ENCODE assay signal across 31 cellular contexts in the genomic region with DNA sequence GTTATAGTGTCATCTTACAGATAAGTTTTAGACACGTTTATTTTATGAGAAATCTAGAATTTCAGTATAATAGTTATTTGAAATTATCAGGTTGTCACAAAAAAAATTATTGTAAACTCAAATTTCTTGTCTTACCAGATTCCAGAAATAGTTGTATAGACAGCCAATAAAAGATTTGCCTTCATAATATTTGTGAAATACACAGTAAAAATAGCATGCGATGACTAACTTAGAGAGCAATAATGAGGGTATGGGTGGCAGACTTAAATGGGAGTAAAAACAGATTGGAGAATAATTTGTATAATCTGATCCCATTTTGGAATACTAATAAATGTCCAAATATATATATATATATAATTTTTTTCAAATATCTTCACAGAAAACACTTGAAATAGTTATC.
"Had no signal": no experiment of that assay in that cellular context is flagged by ENCODE, and none has a peak within 500 bp of the region (broad histone marks: within the 10 kb centered on the region; RNA-seq: fewer than 3 reads in every experiment).

No MANE protein-coding gene starts in this region.

- H3K4me1 ChIP-seq: adrenal gland, ascending aorta, body of pancreas, breast epithelium had no signal

- DNase-seq: activated effector memory CD4-positive, alpha-beta T cell treated with anti-CD3 and anti-CD28 coated beads, Interleukin-2, amount 50 U/mL, for 16 hours; activated effector memory CD4-positive, alpha-beta T cell treated with Interleukin-2 at 50 U/mL for 16 hours; activated gamma-delta T cell; activated gamma-delta T cell treated with Interleukin-2 at 50 U/mL for 16 hours; activated naive CD4-positive, alpha-beta T cell; activated naive CD4-positive, alpha-beta T cell treated with anti-CD3 and anti-CD28 coated beads for 36 hours; activated naive CD4-positive, alpha-beta T cell treated with anti-CD3 and anti-CD28 coated beads, Interleukin-2, amount 10 ng/mL, durations not matched to agents 7 days and 5 days; activated naive CD4-positive, alpha-beta T cell treated with anti-CD3 and anti-CD28 coated beads, Interleukin-2, amount 50 U/mL, for 16 hours; activated naive CD4-positive, alpha-beta T cell treated with Interleukin-2 at 50 U/mL for 16 hours; activated naive CD8-positive, alpha-beta T cell treated with anti-CD3 and anti-CD28 coated beads for 36 hours; activated naive CD8-positive, alpha-beta T cell treated with anti-CD3 and anti-CD28 coated beads, Interleukin-2, amount 10 ng/mL, durations not matched to agents 7 days and 5 days; activated naive CD8-positive, alpha-beta T cell treated with anti-CD3 and anti-CD28 coated beads, Interleukin-2, amount 50 U/mL, for 24 hours; activated T-cell treated with anti-CD3 and anti-CD28 coated beads, Interleukin-2, amount 50 U/mL, for 24 hours; activated T-cell treated with anti-CD3 and anti-CD28 coated beads, Interleukin-2, amount 50 U/mL, for 4 hours; activated T-cell treated with anti-CD3 and anti-CD28 coated beads, Interleukin-2, amount 50 U/mL, for 48 hours; activated T-cell treated with anti-CD3 and anti-CD28 coated beads, Interleukin-2, amount 50 U/mL, for 72 hours; adrenal gland; amniotic stem cell; amygdala; anterior cingulate cortex; aorta; body of pancreas; brain microvascular endothelial cell; caudate nucleus; central memory CD4-positive, alpha-beta T cell; cerebellar nuclear complex had no signal

- H3K9me3 ChIP-seq: adrenal gland, ascending aorta, body of pancreas, breast epithelium had no signal

- H3K4me3 ChIP-seq: adrenal gland, ascending aorta, body of pancreas, breast epithelium, cardiac muscle cell had no signal

- H3K36me3 ChIP-seq: adrenal gland, ascending aorta, brain microvascular endothelial cell, breast epithelium, cardiac muscle cell had no signal

- H3K27me3 ChIP-seq: adrenal gland, ascending aorta, body of pancreas, brain microvascular endothelial cell, breast epithelium, cardiac muscle cell had no signal

- H3K27ac ChIP-seq: adrenal gland, ascending aorta, body of pancreas, brain microvascular endothelial cell, breast epithelium, cardiac muscle cell had no signal

- ATAC-seq: activated naive CD4-positive, alpha-beta T cell treated with anti-CD3 and anti-CD28 coated beads, Interleukin-2, amount 50 U/mL, for 72 hours; activated naive CD8-positive, alpha-beta T cell treated with anti-CD3 and anti-CD28 coated beads, Interleukin-2, amount 50 U/mL, for 24 hours; activated T-cell treated with anti-CD3 and anti-CD28 coated beads, Interleukin-2, amount 50 U/mL, for 4 hours; activated T-cell treated with anti-CD3 and anti-CD28 coated beads, Interleukin-2, amount 50 U/mL, for 72 hours; activated T-helper 17 cell treated with anti-CD3 and anti-CD28 coated beads, Interleukin-2, amount 50 U/mL, for 72 hours; body of pancreas had no signal
